In genomic region chr13:20193924-20194631, GRCh38 we compare ENCODE assay signal across 1 cellular context.
TF ChIP-seq lines count a peak whose summit lies in the region.

No MANE protein-coding gene starts in this region.

TF ChIP-seq in GM12878, 131 proteins besides CTCF, POLR2A, EP300 and RAD21 (continued from another document):
- TF ChIP-seq SMAD5 (IDR thresholded peaks at IDR 0.05; ENCODE audit: low read depth) (no peak), ZBED1 (IDR thresholded peaks at IDR 0.05; ENCODE audit: borderline replicate concordance) (no peak), MEF2B (IDR thresholded peaks at IDR 0.05; ENCODE audit: partially characterized antibody, poor library complexity, severe bottlenecking) (no peak), NFXL1 (IDR thresholded peaks at IDR 0.05; ENCODE audit: borderline replicate concordance) (no peak), FOXM1 (IDR thresholded peaks at IDR 0.05; ENCODE audit: low read depth, low read length) (no peak), SUZ12 (IDR thresholded peaks at IDR 0.05; ENCODE audit: unreplicated experiment) (no peak), MTA3 (IDR thresholded peaks at IDR 0.05; ENCODE audit: borderline replicate concordance, low read length) (no peak), BACH1 (IDR thresholded peaks at IDR 0.05; ENCODE audit: borderline replicate concordance) (no peak), RELA (IDR thresholded peaks at IDR 0.05; ENCODE audit: borderline replicate concordance, partially characterized antibody) (no peak), PAX8 (IDR thresholded peaks at IDR 0.05) (no peak)
TF ChIP-seq in GM12878: peak in this region for 0.
